9 cellular contexts compared by ENCODE assay signal in the genomic region with DNA sequence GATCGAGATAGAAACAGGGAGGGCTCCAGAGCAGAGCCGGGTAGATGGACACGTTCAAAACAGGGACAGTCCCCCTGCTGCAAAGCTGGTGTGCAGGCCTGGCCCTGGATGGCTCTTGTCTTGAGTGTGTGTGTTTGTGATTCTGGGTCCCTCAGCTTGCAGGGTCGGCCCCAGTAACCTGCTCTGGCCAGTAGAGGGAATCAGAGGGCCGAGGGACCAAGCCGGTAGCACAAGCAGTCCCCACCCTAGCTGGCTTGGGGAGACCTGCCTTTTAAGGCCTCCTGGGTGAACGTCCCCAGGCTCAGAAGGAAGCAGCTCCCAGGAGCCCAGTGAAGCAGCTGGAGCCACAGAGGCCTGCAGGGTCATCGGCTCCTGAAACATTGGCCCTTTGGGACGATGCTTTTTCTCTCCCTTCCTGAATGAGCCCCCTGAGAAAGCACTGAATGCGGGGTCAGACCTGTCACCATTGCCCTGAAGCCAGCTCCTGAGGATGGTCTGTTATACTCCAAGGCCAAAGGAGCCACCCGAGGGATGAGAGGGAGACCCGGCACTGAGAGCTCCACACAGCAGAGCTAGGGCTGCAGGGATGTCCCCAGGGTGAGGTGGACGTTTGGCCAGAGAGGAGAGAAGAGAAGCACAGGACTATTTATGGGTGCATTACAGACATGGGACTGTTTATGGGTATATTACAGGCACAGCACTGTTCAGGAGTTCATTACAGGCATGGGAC. TPM values are rescaled to one million over a fixed set of nuclear protein-coding genes. Genes with fewer than 3 reads are reported as not detected.
DNase-seq lines count a peak whose midpoint lies in the region; ATAC-seq, FAIRE-seq and TF ChIP-seq lines count a peak whose summit lies in the region.
"Had no signal": no experiment of that assay in that cellular context is flagged by ENCODE, and none has a peak within 500 bp of the region (broad histone marks: within the 10 kb centered on the region; RNA-seq: fewer than 3 reads in every experiment).

No MANE protein-coding gene starts in this region.

- H3K36me3 ChIP-seq in Caco-2 (ENCODE audit: control insufficient read depth, insufficient read depth, low read length) (no peaks in the 10 kb centered on the region), HCT116 (ENCODE audit: control insufficient read depth in 1 of 2, insufficient read depth in 2 of 2, low read length in 2 of 2) (no peaks in the 10 kb centered on the region), endothelial cell of umbilical vein (ENCODE audit: control insufficient read depth in 2 of 2, extremely low read depth in 1 of 2, insufficient read depth in 2 of 2, low read length in 2 of 2) (no peaks in the 10 kb centered on the region), neural progenitor cell (no peaks in the 10 kb centered on the region)
- H3K36me3 ChIP-seq: Peyer's patch had no signal

- intact Hi-C loops in Caco-2 (cut with micrococcal nuclease; ENCODE audit: unreplicated experiment) (loop anchor here (1.0 to 5.0 kb wide), 2 partner anchors 41 to 101 kb away; no protein-coding TSS in a partner anchor), HCT116 (cut with micrococcal nuclease) (loop anchor here (1.0 kb wide), 2 partner anchors 42 to 101 kb away; no protein-coding TSS in a partner anchor), endothelial cell of umbilical vein (cut with micrococcal nuclease) (loop anchor here (1.0 kb wide), 3 partner anchors 50 to 317 kb away; no protein-coding TSS in a partner anchor)

- RAD21 ChIA-PET in HCT116 (lab: Charles Lee; ENCODE audit: low non-redundant PET in 1 of 2, low total read pairs in 2 of 2, uncharacterized antibody in 2 of 2, unreplicated experiment in 2 of 2) = interaction anchor here (0.7 to 2.6 kb wide), 5 partner anchors 41 to 100 kb away, joined by 3 to 16 read pairs (median 5); no protein-coding TSS in a partner anchor

- H4K20me1 ChIP-seq in HCT116 (ENCODE audit: insufficient read depth) = no peaks in the 10 kb centered on the region
- no peaks in the 10 kb centered on the region for H4K20me1 ChIP-seq in endothelial cell of umbilical vein (replicated peaks; ENCODE audit: control insufficient read depth, extremely low read depth, insufficient read depth, low read length)
- no peaks in the 10 kb centered on the region for H4K20me1 ChIP-seq in neural progenitor cell (ENCODE audit: low read depth)

- no TSS peak for BruUV-seq in Caco-2 (replicated peaks; lab: Mats Ljungman, UMichigan)
- no TSS peak for BruUV-seq in HCT116 (replicated peaks; lab: Mats Ljungman, UMichigan)
- BruUV-seq in endothelial cell of umbilical vein (replicated peaks; lab: Mats Ljungman, UMichigan) = no TSS peak

- dilution Hi-C loops in endothelial cell of umbilical vein (cut with MboI; ENCODE audit: extremely low pct_ligation_motif_present, low sequenced_read_pairs) = no loop called here

- H3K4me1 Mint-ChIP-seq in Caco-2 (ENCODE audit: low read depth, unreplicated experiment) (no peaks in the 10 kb centered on the region), neural progenitor cell (peaks cover 9% of the 10 kb centered on the region)

- H3K27me3 ChIP-seq in Caco-2 (replicated peaks; ENCODE audit: control insufficient read depth, insufficient read depth, low read length) (no peaks in the 10 kb centered on the region), HCT116 (ENCODE audit: insufficient read depth, low read length) (no peaks in the 10 kb centered on the region), endothelial cell of umbilical vein (ENCODE audit: control insufficient read depth in 2 of 2, insufficient read depth in 2 of 2, low read length in 2 of 2) (peaks cover 9 to 11% of the 10 kb centered on the region in 2 experiments), neural progenitor cell (peaks cover 11% of the 10 kb centered on the region)
- H3K27me3 ChIP-seq: Peyer's patch had no signal

- H3K27me3 Mint-ChIP-seq in Caco-2 (ENCODE audit: insufficient read depth, unreplicated experiment) = no peaks in the 10 kb centered on the region
- peaks cover 10% of the 10 kb centered on the region for H3K27me3 Mint-ChIP-seq in neural progenitor cell (ENCODE audit: insufficient read depth, low read depth)

- H3K4me3 Mint-ChIP-seq in Caco-2 (ENCODE audit: unreplicated experiment) (no peak overlapping the region), neural progenitor cell (no peak overlapping the region)

- H3K27ac ChIP-seq in HCT116 (ENCODE audit: low read depth, low read length) (no peak overlapping the region), endothelial cell of umbilical vein (ENCODE audit: insufficient read depth, low read depth, low read length) (no peak overlapping the region), neural progenitor cell (no peak overlapping the region)
- H3K27ac ChIP-seq: Peyer's patch had no signal

- TF ChIP-seq RAD21 in HCT116 (IDR thresholded peaks at IDR 0.05; ENCODE audit: low read depth) = peak; percentile 94

- POLR2A ChIA-PET in Caco-2 (lab: Charles Lee) = no interaction called here
- POLR2A ChIA-PET in HCT116 (lab: Charles Lee) = no interaction called here
- POLR2A ChIA-PET in endothelial cell of umbilical vein (lab: Charles Lee) = no interaction called here

- no peaks in the 10 kb centered on the region for H3K9me3 ChIP-seq in Caco-2
- H3K9me3 ChIP-seq in HCT116 (ENCODE audit: control insufficient read depth in 1 of 2, insufficient read depth in 1 of 2, low read depth in 1 of 2, low read length in 2 of 2) = no peaks in the 10 kb centered on the region
- H3K9me3 ChIP-seq in endothelial cell of umbilical vein (replicated peaks; ENCODE audit: control insufficient read depth, insufficient read depth, low read length) = no peaks in the 10 kb centered on the region
- no peaks in the 10 kb centered on the region for H3K9me3 ChIP-seq in neural progenitor cell (ENCODE audit: low read depth)
- H3K9me3 ChIP-seq: Peyer's patch had no signal

- CTCF ChIA-PET in Caco-2 (lab: Charles Lee) = interaction anchor here (0.5 to 1.5 kb wide), 4 partner anchors 41 to 675 kb away, joined by 3 to 15 read pairs (median 9); no protein-coding TSS in a partner anchor
- CTCF ChIA-PET in HCT116 (lab: Charles Lee) = interaction anchor here (0.6 to 4.5 kb wide), 12 partner anchors 10 to 318 kb away, joined by 3 to 44 read pairs (median 3); no protein-coding TSS in a partner anchor
- CTCF ChIA-PET in endothelial cell of umbilical vein (lab: Charles Lee) = interaction anchor here (0.6 to 4.6 kb wide), 25 partner anchors 10 to 386 kb away, joined by 3 to 101 read pairs (median 4); a partner anchor contains a TSS

- peak; percentile 72 for FAIRE-seq in endothelial cell of umbilical vein (lab: Jason Lieb, UNC)

- ATAC-seq in HCT116 (peak; percentile 77), HG02970 (IDR thresholded peaks at IDR 0.05; ENCODE audit: low FRiP score, unreplicated experiment) (no peak), GM19455 (IDR thresholded peaks at IDR 0.05; ENCODE audit: unreplicated experiment) (no peak)

- H3K4me1 ChIP-seq in Caco-2 (0 out of 2 replicates have a peak, but pooled peaks cover 7% of the 10 kb centered on the region), HCT116 (ENCODE audit: control insufficient read depth in 1 of 2, insufficient read depth in 2 of 2, low read length in 2 of 2) (peaks cover 3 to 24% of the 10 kb centered on the region in 2 experiments; a peak in 3 of 4 replicates), endothelial cell of umbilical vein (ENCODE audit: control insufficient read depth, extremely low read depth, insufficient read depth, low read length) (peaks cover 12% of the 10 kb centered on the region), neural progenitor cell (no peaks in the 10 kb centered on the region)

- no peak overlapping the region for H3K27ac Mint-ChIP-seq in Caco-2 (ENCODE audit: unreplicated experiment)
- H3K27ac Mint-ChIP-seq in neural progenitor cell = no peak overlapping the region

- H3K36me3 Mint-ChIP-seq in Caco-2 (ENCODE audit: insufficient read depth, unreplicated experiment) = no peaks in the 10 kb centered on the region
- no peaks in the 10 kb centered on the region for H3K36me3 Mint-ChIP-seq in neural progenitor cell

- H2AFZ ChIP-seq in HCT116 (ENCODE audit: low read depth, low read length, poor library complexity, severe bottlenecking) (no peak overlapping the region), endothelial cell of umbilical vein (ENCODE audit: low read depth, low read length) (no peak overlapping the region), neural progenitor cell (replicated peaks) (peak overlapping the region; percentile 76)

- H3K79me2 ChIP-seq in HCT116 (ENCODE audit: insufficient read depth, low read length) (no peaks in the 10 kb centered on the region), endothelial cell of umbilical vein (ENCODE audit: control insufficient read depth, insufficient read depth, low read length) (no peaks in the 10 kb centered on the region), neural progenitor cell (ENCODE audit: low read depth) (no peaks in the 10 kb centered on the region)

- DNase-seq in Caco-2 (peak; percentile 61 to 63), HCT116 (ENCODE audit: low read depth, low spot score) (peak; percentile 51), SW 1271 (lab: John Stamatoyannopoulos, UW) (peak; percentile 45 to 47), endothelial cell of umbilical vein (ENCODE audit: low read depth, low spot score) (peak; percentile 22), neural progenitor cell (ENCODE audit: low spot score) (peak; percentile 71), NCI-H1048 (lab: John Stamatoyannopoulos, UW) (no peak)

- no peaks in the 10 kb centered on the region for H3F3A ChIP-seq in neural progenitor cell (ENCODE audit: low read depth)

- no peaks in the 10 kb centered on the region for H3K9me1 ChIP-seq in endothelial cell of umbilical vein (replicated peaks; ENCODE audit: control insufficient read depth, extremely low read depth, insufficient read depth, low read length)

- no peaks in the 10 kb centered on the region for H3K9me2 ChIP-seq in HCT116 (ENCODE audit: insufficient read depth)

- no peak overlapping the region for H3K9ac ChIP-seq in HCT116 (ENCODE audit: low read length)
- no peak overlapping the region for H3K9ac ChIP-seq in endothelial cell of umbilical vein (replicated peaks; ENCODE audit: extremely low read depth, insufficient read depth, low read length)
- no peak overlapping the region for H3K9ac ChIP-seq in neural progenitor cell

- H3K9me3 Mint-ChIP-seq in Caco-2 (ENCODE audit: unreplicated experiment) (no peaks in the 10 kb centered on the region), neural progenitor cell (no peaks in the 10 kb centered on the region)

- TF ChIP-seq CTCF in Caco-2 (IDR thresholded peaks at IDR 0.05; ENCODE audit: insufficient read depth in 1 of 2, low read depth in 1 of 2, low read length in 1 of 2, severe bottlenecking in 1 of 2, unreplicated experiment in 1 of 2) (peak; percentile 62 to 77), HCT116 (IDR thresholded peaks at IDR 0.05 in 2 of 3, conservative IDR thresholded peaks at IDR 0.05 in 1 of 3; ENCODE audit: borderline replicate concordance in 1 of 3, insufficient read depth in 1 of 3, low read depth in 2 of 3, low read length in 2 of 3) (peak; percentile 87 to 91 (median 89)), endothelial cell of umbilical vein (IDR thresholded peaks at IDR 0.05; ENCODE audit: extremely low read depth in 1 of 2, insufficient read depth in 1 of 2, low read depth in 1 of 2, low read length in 2 of 2) (peak; percentile 48 to 70), neural progenitor cell (IDR thresholded peaks at IDR 0.05) (peak; percentile 62)

- TF ChIP-seq POLR2A in HCT116 (IDR thresholded peaks at IDR 0.05; ENCODE audit: borderline replicate concordance, extremely low read depth, insufficient read depth, insufficient read length) = no peak
- TF ChIP-seq POLR2A in endothelial cell of umbilical vein (IDR thresholded peaks at IDR 0.05; ENCODE audit: low read depth, low read length) = no peak

- no peak overlapping the region for H3K4me3 ChIP-seq in Caco-2 (ENCODE audit: low read depth, low read length)
- H3K4me3 ChIP-seq in HCT116 (replicated peaks in 1 of 2; ENCODE audit: low read depth in 1 of 2, low read length in 2 of 2) = no peak overlapping the region
- no peak overlapping the region for H3K4me3 ChIP-seq in endothelial cell of umbilical vein (replicated peaks in 1 of 3; ENCODE audit: insufficient read depth in 1 of 3, low read depth in 1 of 3, low read length in 3 of 3)
- H3K4me3 ChIP-seq in neural progenitor cell = no peak overlapping the region
- H3K4me3 ChIP-seq: Peyer's patch had no signal

- no peak overlapping the region for H3K4me2 ChIP-seq in HCT116 (ENCODE audit: low read length)
- no peak overlapping the region for H3K4me2 ChIP-seq in endothelial cell of umbilical vein (ENCODE audit: insufficient read depth, low read length)
- no peak overlapping the region for H3K4me2 ChIP-seq in neural progenitor cell

RNA-seq across cellular contexts. Expression of a gene that starts 15.4 kb away (rescaled TPM):
- not detected in 2 replicates for total RNA-seq in Caco-2 (2022)
- total RNA-seq in HCT116 (2021; ENCODE audit: unreplicated experiment) = 81.4 TPM
- 104 and 111 TPM in 2 replicates for polyA plus RNA-seq in HCT116 (2012)
- total RNA-seq in endothelial cell of umbilical vein = not detected in 2 replicates
- polyA plus RNA-seq in endothelial cell of umbilical vein = not detected in 2 replicates
- polyA plus RNA-seq in endothelial cell of umbilical vein (2011; cell fraction: cytosol; rRNA removed) = not detected in 2 replicates
- 0.20 TPM in 1 of 2 replicates, not detected in the other for polyA plus RNA-seq in endothelial cell of umbilical vein (2011; cell fraction: nucleus; rRNA removed)
- polyA plus RNA-seq in endothelial cell of umbilical vein (2012) = not detected in 2 replicates
- polyA minus RNA-seq in endothelial cell of umbilical vein = not detected in 2 replicates
- polyA minus RNA-seq in endothelial cell of umbilical vein (2011; cell fraction: cytosol; rRNA and poly(A)+ RNA removed) = not detected
- not detected in 2 replicates for polyA minus RNA-seq in endothelial cell of umbilical vein (2011; cell fraction: nucleus; rRNA and poly(A)+ RNA removed)
- total RNA-seq in neural progenitor cell (ENCODE audit: low replicate concordance) = not detected in 2 replicates

RNA-seq across cellular contexts. Expression of a gene that starts 57.7 kb away (rescaled TPM):
- total RNA-seq in Caco-2 (2022) = 0.73 and 2.1 TPM in 2 replicates
- total RNA-seq in HCT116 (2021; ENCODE audit: unreplicated experiment) = 1.2 TPM
- polyA plus RNA-seq in HCT116 (2012) = 0.30 and 0.32 TPM in 2 replicates
- total RNA-seq in endothelial cell of umbilical vein = not detected in 2 replicates
- 0.03 TPM in 1 of 2 replicates, not detected in the other for polyA plus RNA-seq in endothelial cell of umbilical vein
- not detected in 2 replicates for polyA plus RNA-seq in endothelial cell of umbilical vein (2011; cell fraction: cytosol; rRNA removed)
- polyA plus RNA-seq in endothelial cell of umbilical vein (2011; cell fraction: nucleus; rRNA removed) = 0.04 and 0.10 TPM in 2 replicates
- polyA plus RNA-seq in endothelial cell of umbilical vein (2012) = not detected in 2 replicates
- polyA minus RNA-seq in endothelial cell of umbilical vein = not detected in 2 replicates
- polyA minus RNA-seq in endothelial cell of umbilical vein (2011; cell fraction: cytosol; rRNA and poly(A)+ RNA removed) = not detected
- not detected in 2 replicates for polyA minus RNA-seq in endothelial cell of umbilical vein (2011; cell fraction: nucleus; rRNA and poly(A)+ RNA removed)
- total RNA-seq in neural progenitor cell (ENCODE audit: low replicate concordance) = 0.41 and 0.50 TPM in 2 replicates

Comparison
In these comparisons a context has a peak if more than half of its experiments do, and no peak if none do; other contexts are left out.
1. RNA of a gene that starts 15.4 kb away (total RNA-seq): 81.4 TPM in HCT116 (single experiment); not detected in Caco-2, not detected in neural progenitor cell and not detected in endothelial cell of umbilical vein; every median in the first group is over 10 times any median in the second.
2. Peak in every context shown above with its lines, with median percentiles within 50 percentile points of each other: CTCF ChIP-seq.